Comparison of ENCODE assay signal across 15 cellular contexts in the genomic region with DNA sequence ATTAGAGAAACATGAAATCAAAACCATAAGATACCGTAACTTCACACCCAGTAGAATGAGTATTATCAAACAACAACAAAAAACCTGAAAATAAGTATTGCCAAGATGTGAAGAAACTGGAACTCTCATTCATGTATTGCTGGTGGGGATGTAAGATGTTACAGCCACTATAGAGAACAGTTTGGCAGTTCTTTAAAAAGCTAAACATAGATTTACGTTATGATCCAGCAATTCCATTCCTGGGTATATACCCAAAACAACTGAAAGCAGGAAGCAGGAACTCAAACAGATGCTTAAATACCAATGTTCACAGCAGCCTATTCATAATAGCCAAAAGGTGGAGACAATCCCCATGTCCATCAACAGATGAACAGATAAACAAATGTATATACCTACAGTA.
"Had no signal": no experiment of that assay in that cellular context is flagged by ENCODE, and none has a peak within 500 bp of the region (broad histone marks: within the 10 kb centered on the region; RNA-seq: fewer than 3 reads in every experiment).

No MANE protein-coding gene starts in this region.

- DNase-seq: activated CD8-positive, alpha-beta T cell treated with anti-CD3 and anti-CD28 coated beads, Interleukin-2, amount 10 ng/mL, durations not matched to agents 7 days and 5 days; activated naive CD4-positive, alpha-beta T cell treated with Interleukin-2 at 50 U/mL for 16 hours; activated naive CD8-positive, alpha-beta T cell treated with anti-CD3 and anti-CD28 coated beads, Interleukin-2, amount 50 U/mL, for 24 hours; caudate nucleus; endodermal cell; head of caudate nucleus; ovary; retina; T-cell; T1000; trophoblast cell had no signal

- ATAC-seq: activated CD8-positive, alpha-beta T cell treated with anti-CD3 and anti-CD28 coated beads, Interleukin-2, amount 10 ng/mL, durations not matched to agents 7 days and 5 days; activated naive CD8-positive, alpha-beta T cell treated with anti-CD3 and anti-CD28 coated beads, Interleukin-2, amount 50 U/mL, for 24 hours; T-cell had no signal

- H3K4me3 Mint-ChIP-seq: activated CD8-positive, alpha-beta T cell treated with anti-CD3 and anti-CD28 coated beads, Interleukin-2, amount 10 ng/mL, durations not matched to agents 7 days and 5 days; activated naive CD8-positive, alpha-beta T cell treated with anti-CD3 and anti-CD28 coated beads, Interleukin-2, amount 50 U/mL, for 24 hours; dendritic cell treated with granulocyte-macrophage colony-stimulating factor and Interleukin-4, amounts not matched to agents 40 ng/mL and 50 ng/mL, for 4 days; endodermal cell; neural crest cell; T-cell had no signal

- H3K4me3 ChIP-seq: ovary, skin epidermis had no signal

- H3K9me3 Mint-ChIP-seq: activated naive CD8-positive, alpha-beta T cell treated with anti-CD3 and anti-CD28 coated beads, Interleukin-2, amount 50 U/mL, for 24 hours; dendritic cell treated with granulocyte-macrophage colony-stimulating factor and Interleukin-4, amounts not matched to agents 40 ng/mL and 50 ng/mL, for 4 days; endodermal cell; neural crest cell; T-cell had no signal

- H3K27me3 Mint-ChIP-seq: activated naive CD8-positive, alpha-beta T cell treated with anti-CD3 and anti-CD28 coated beads, Interleukin-2, amount 50 U/mL, for 24 hours; dendritic cell treated with granulocyte-macrophage colony-stimulating factor and Interleukin-4, amounts not matched to agents 40 ng/mL and 50 ng/mL, for 4 days; T-cell had no signal

- H3K4me1 Mint-ChIP-seq: neural crest cell had no signal

- H3K27me3 ChIP-seq: ovary had no signal

- H3K9me3 ChIP-seq: ovary had no signal

- H3K27ac Mint-ChIP-seq: activated CD8-positive, alpha-beta T cell treated with anti-CD3 and anti-CD28 coated beads, Interleukin-2, amount 10 ng/mL, durations not matched to agents 7 days and 5 days; activated naive CD8-positive, alpha-beta T cell treated with anti-CD3 and anti-CD28 coated beads, Interleukin-2, amount 50 U/mL, for 24 hours; dendritic cell treated with granulocyte-macrophage colony-stimulating factor and Interleukin-4, amounts not matched to agents 40 ng/mL and 50 ng/mL, for 4 days; endodermal cell; T-cell had no signal

- H3K27ac ChIP-seq: ovary, skin epidermis, VCaP had no signal

- H3K36me3 ChIP-seq: ovary had no signal
